ENCODE assay signal across 7 cellular contexts in genomic region chr16:25258856-25259179, GRCh38. TPM values are rescaled to one million over a fixed set of nuclear protein-coding genes. Genes with fewer than 3 reads are reported as not detected.
DNase-seq lines count a peak whose midpoint lies in the region; ATAC-seq, FAIRE-seq and TF ChIP-seq lines count a peak whose summit lies in the region.

No MANE protein-coding gene starts in this region.

- no peaks in the 10 kb centered on the region for H3K9me3 Mint-ChIP-seq in HFFc6
- no peaks in the 10 kb centered on the region for H3K9me3 Mint-ChIP-seq in activated CD4-positive, alpha-beta memory T cell treated with anti-CD3 and anti-CD28 coated beads, Interleukin-2, amount 10 ng/mL, durations not matched to agents 7 days and 5 days

- POLR2A ChIA-PET in activated CD4-positive, alpha-beta memory T cell treated with anti-CD3 and anti-CD28 coated beads, Interleukin-2, amount 10 ng/mL, durations not matched to agents 7 days and 5 days (lab: Charles Lee) = interaction anchor here (0.7 to 3.0 kb wide), 5 partner anchors 9 to 210 kb away, joined by 3 to 19 read pairs (median 7); partner anchors contain the start of gene LCMT1

- intact Hi-C loops in prostate gland (cut with DNase I) = no loop called here

- TF ChIP-seq POLR2A in prostate gland (IDR thresholded peaks at IDR 0.05) = no peak
- TF ChIP-seq POLR2A in GM12891 (IDR thresholded peaks at IDR 0.05; ENCODE audit: low read depth, low read length) = no peak

- DNase-seq in HFFc6 (no peak), foreskin fibroblast (no peak), prostate gland (ENCODE audit: low spot score) (no peak), GM12891 (ENCODE audit: insufficient read length, low spot score) (no peak)
- DNase-seq in activated CD4-positive, alpha-beta memory T cell treated with anti-CD3 and anti-CD28 coated beads, Interleukin-2, amount 10 ng/mL, durations not matched to agents 7 days and 5 days = peak; percentile 20
- peak; percentile 31 for DNase-seq in stimulated activated CD8-positive, alpha-beta memory T cell treated with anti-CD3 and anti-CD28 coated beads, Interleukin-4, amount 100 ng/mL, for 48 hours

- H3K36me3 ChIP-seq in prostate gland = no peaks in the 10 kb centered on the region

- H3K27me3 Mint-ChIP-seq in HFFc6 (ENCODE audit: insufficient read depth) = peaks cover 4% of the 10 kb centered on the region
- H3K27me3 Mint-ChIP-seq in activated CD4-positive, alpha-beta memory T cell treated with anti-CD3 and anti-CD28 coated beads, Interleukin-2, amount 10 ng/mL, durations not matched to agents 7 days and 5 days = no peaks in the 10 kb centered on the region

- peaks cover 10% of the 10 kb centered on the region for H3K4me1 ChIP-seq in prostate gland (replicated peaks)

- H3K27ac Mint-ChIP-seq in HFFc6 = peak overlapping the region; percentile 96
- peak overlapping the region; percentile 91 for H3K27ac Mint-ChIP-seq in activated CD4-positive, alpha-beta memory T cell treated with anti-CD3 and anti-CD28 coated beads, Interleukin-2, amount 10 ng/mL, durations not matched to agents 7 days and 5 days

- H3K36me3 Mint-ChIP-seq in HFFc6 (ENCODE audit: low read depth) = peaks cover 9% of the 10 kb centered on the region; the same call in 1 of the 2 replicates
- H3K36me3 Mint-ChIP-seq in activated CD4-positive, alpha-beta memory T cell treated with anti-CD3 and anti-CD28 coated beads, Interleukin-2, amount 10 ng/mL, durations not matched to agents 7 days and 5 days (ENCODE audit: low read depth) = peaks cover 45% of the 10 kb centered on the region

- ATAC-seq in GM21786 (IDR thresholded peaks at IDR 0.05; ENCODE audit: unreplicated experiment) = no peak

- CTCF ChIA-PET in activated CD4-positive, alpha-beta memory T cell treated with anti-CD3 and anti-CD28 coated beads, Interleukin-2, amount 10 ng/mL, durations not matched to agents 7 days and 5 days (lab: Charles Lee) = interaction anchor here (0.6 to 1.5 kb wide), 3 partner anchors 16 to 358 kb away, joined by 3 to 8 read pairs (median 3); no protein-coding TSS in a partner anchor

- peaks cover 46% of the 10 kb centered on the region for H3K4me1 Mint-ChIP-seq in HFFc6 (ENCODE audit: low read depth)
- peaks cover 54% of the 10 kb centered on the region for H3K4me1 Mint-ChIP-seq in activated CD4-positive, alpha-beta memory T cell treated with anti-CD3 and anti-CD28 coated beads, Interleukin-2, amount 10 ng/mL, durations not matched to agents 7 days and 5 days

- no peak for FAIRE-seq in GM12891 (lab: Jason Lieb, UNC)

- WGBS in prostate gland = 28% methylated on average over 4 of the region's 4 CpGs

- H3K9me3 ChIP-seq in prostate gland = no peaks in the 10 kb centered on the region

- H3K27me3 ChIP-seq in prostate gland (replicated peaks; ENCODE audit: insufficient read depth) = no peaks in the 10 kb centered on the region

- TF ChIP-seq CTCF in HFFc6 (IDR thresholded peaks at IDR 0.05) (no peak), foreskin fibroblast (IDR thresholded peaks at IDR 0.05; ENCODE audit: low read depth, low read length) (no peak), prostate gland (IDR thresholded peaks at IDR 0.05) (no peak)

- H3K4me3 ChIP-seq in foreskin fibroblast (ENCODE audit: low read depth in 1 of 2, low read length in 2 of 2) (peak overlapping the region; percentile 87 to 93), prostate gland (peak overlapping the region in 1 of 2 donors; percentile 79)

- H3K4me3 Mint-ChIP-seq in HFFc6 = peak overlapping the region; percentile 89
- peak overlapping the region; percentile 90 for H3K4me3 Mint-ChIP-seq in activated CD4-positive, alpha-beta memory T cell treated with anti-CD3 and anti-CD28 coated beads, Interleukin-2, amount 10 ng/mL, durations not matched to agents 7 days and 5 days

- no peak overlapping the region for H3K27ac ChIP-seq in prostate gland

TF ChIP-seq in GM12891, 5 proteins besides CTCF, POLR2A, EP300 and RAD21:
- TF ChIP-seq POU2F2 (IDR thresholded peaks at IDR 0.05; ENCODE audit: low read depth, low read length) (no peak), POLR2AphosphoS5 (IDR thresholded peaks at IDR 0.05; ENCODE audit: low read depth, low read length) (no peak), SPI1 (IDR thresholded peaks at IDR 0.05; ENCODE audit: low read depth, low read length) (no peak), TAF1 (IDR thresholded peaks at IDR 0.05; ENCODE audit: low read depth, low read length) (no peak), PAX5 (IDR thresholded peaks at IDR 0.05; ENCODE audit: insufficient read depth, low read length, severe bottlenecking) (no peak)

RNA-seq across cellular contexts. Expression of gene ZKSCAN2, which starts 1.2 kb away (rescaled TPM):
- 1 to 10 TPM; 4.0 to 4.8 (median 4.2) TPM for total RNA-seq in HFFc6 (2021; fragmentation: NEBNext Ultra II Directional; extraction: Animal tissue kit (Norgen Biotek cat#: 25700))
- 1 to 10 TPM; 4.1 to 4.3 TPM for total RNA-seq in activated CD4-positive, alpha-beta memory T cell treated with anti-CD3 and anti-CD28 coated beads, Interleukin-2, amount 10 ng/mL, durations not matched to agents 7 days and 5 days
- total RNA-seq in prostate gland = 10 to 100 TPM in 1 of 2 donors, 1 to 10 TPM in 1; 3.2 to 11.8 TPM
- 1.6 TPM for polyA plus RNA-seq in GM12891 (2012; ENCODE audit: low read depth, missing spikeins)

RNA-seq across cellular contexts. Expression of gene AQP8, which starts 42.1 kb away (rescaled TPM):
- total RNA-seq in HFFc6 (2021; fragmentation: NEBNext Ultra II Directional; extraction: Animal tissue kit (Norgen Biotek cat#: 25700)) = not detected
- total RNA-seq in activated CD4-positive, alpha-beta memory T cell treated with anti-CD3 and anti-CD28 coated beads, Interleukin-2, amount 10 ng/mL, durations not matched to agents 7 days and 5 days = not detected
- total RNA-seq in prostate gland = under 1 TPM; 0.57 to 0.82 TPM
- polyA plus RNA-seq in GM12891 (2012; ENCODE audit: low read depth, missing spikeins) = 0.06 TPM

Comparison
In these comparisons a context has a peak if more than half of its experiments do, and no peak if none do; other contexts are left out.
1. DNase-seq: peak in activated CD4-positive, alpha-beta memory T cell treated with anti-CD3 and anti-CD28 coated beads, Interleukin-2, amount 10 ng/mL, durations not matched to agents 7 days and 5 days (single experiment) and stimulated activated CD8-positive, alpha-beta memory T cell treated with anti-CD3 and anti-CD28 coated beads, Interleukin-4, amount 100 ng/mL, for 48 hours (single experiment); none in HFFc6 (single experiment), foreskin fibroblast (0 of 2), prostate gland (single experiment) and GM12891 (single experiment).